In genomic region chr12:95705143-95705542, GRCh38 we compare ENCODE assay signal across 22 cellular contexts.
"Had no signal": no experiment of that assay in that cellular context is flagged by ENCODE, and none has a peak within 500 bp of the region (broad histone marks: within the 10 kb centered on the region; RNA-seq: fewer than 3 reads in every experiment).

No MANE protein-coding gene starts in this region.

- DNase-seq: activated B cell treated with CpG ODN at 0.5 μM for 24 hours; activated CD4-positive, alpha-beta T cell treated with anti-CD3 and anti-CD28 coated beads for 1 hour; activated CD4-positive, alpha-beta T cell treated with anti-CD3 and anti-CD28 coated beads, Interleukin-2, amount 10 ng/mL, durations not matched to agents 24 days and 14 days; activated CD4-positive, alpha-beta T cell treated with anti-CD3 and anti-CD28 coated beads, Interleukin-2, amount 50 U/mL, for 48 hours; activated CD8-positive, alpha-beta memory T cell treated with anti-CD3 and anti-CD28 coated beads for 24 hours; activated gamma-delta T cell; activated naive CD4-positive, alpha-beta T cell treated with anti-CD3 and anti-CD28 coated beads for 36 hours; activated T-cell treated with anti-CD3 and anti-CD28 coated beads, Interleukin-2, amount 50 U/mL, for 4 hours; NCI-H1092 treated with DMSO at 0.1 percent for 48 hours; NCI-H1436; NCI-H1694 treated with DMSO at 0.1 percent for 48 hours; NCI-H2029 treated with DMSO at 0.1 percent for 48 hours; NCI-H345; NCI-H510A; NCI-H69; T-cell; T-helper 2 cell; T1000 had no signal

- H3K4me1 Mint-ChIP-seq: activated CD4-positive, alpha-beta T cell treated with anti-CD3 and anti-CD28 coated beads, Interleukin-2, amount 10 ng/mL, durations not matched to agents 24 days and 14 days; T-cell had no signal

- H3K27ac ChIP-seq: KMS-11, SK-N-MC had no signal

- FAIRE-seq: TTC549 had no signal

- H3K27ac Mint-ChIP-seq: activated B cell treated with CpG ODN at 0.5 μM for 24 hours; activated CD4-positive, alpha-beta T cell treated with anti-CD3 and anti-CD28 coated beads, Interleukin-2, amount 10 ng/mL, durations not matched to agents 24 days and 14 days; activated naive CD4-positive, alpha-beta T cell treated with anti-CD3 and anti-CD28 coated beads for 36 hours; activated naive CD8-positive, alpha-beta T cell; T-cell had no signal

- H3K4me3 Mint-ChIP-seq: activated B cell treated with CpG ODN at 0.5 μM for 24 hours; activated CD4-positive, alpha-beta T cell treated with anti-CD3 and anti-CD28 coated beads, Interleukin-2, amount 10 ng/mL, durations not matched to agents 24 days and 14 days; activated naive CD4-positive, alpha-beta T cell treated with anti-CD3 and anti-CD28 coated beads for 36 hours; activated naive CD8-positive, alpha-beta T cell; activated T-cell treated with anti-CD3 and anti-CD28 coated beads, Interleukin-2, amount 50 U/mL, for 4 hours; T-cell had no signal

- H3K4me3 ChIP-seq: SK-N-MC had no signal

- ATAC-seq: activated T-cell treated with anti-CD3 and anti-CD28 coated beads, Interleukin-2, amount 50 U/mL, for 4 hours; T-cell had no signal

- H3K36me3 Mint-ChIP-seq: activated naive CD8-positive, alpha-beta T cell; T-cell had no signal

- H3K9me3 Mint-ChIP-seq: activated B cell treated with CpG ODN at 0.5 μM for 24 hours; activated CD4-positive, alpha-beta T cell treated with anti-CD3 and anti-CD28 coated beads, Interleukin-2, amount 10 ng/mL, durations not matched to agents 24 days and 14 days; activated naive CD4-positive, alpha-beta T cell treated with anti-CD3 and anti-CD28 coated beads for 36 hours; activated T-cell treated with anti-CD3 and anti-CD28 coated beads, Interleukin-2, amount 50 U/mL, for 4 hours; T-cell had no signal

- H3K4me2 ChIP-seq: KMS-11 had no signal

- H3K9ac ChIP-seq: KMS-11 had no signal
